ENCODE assay signal across 12 cellular contexts in the genomic region with DNA sequence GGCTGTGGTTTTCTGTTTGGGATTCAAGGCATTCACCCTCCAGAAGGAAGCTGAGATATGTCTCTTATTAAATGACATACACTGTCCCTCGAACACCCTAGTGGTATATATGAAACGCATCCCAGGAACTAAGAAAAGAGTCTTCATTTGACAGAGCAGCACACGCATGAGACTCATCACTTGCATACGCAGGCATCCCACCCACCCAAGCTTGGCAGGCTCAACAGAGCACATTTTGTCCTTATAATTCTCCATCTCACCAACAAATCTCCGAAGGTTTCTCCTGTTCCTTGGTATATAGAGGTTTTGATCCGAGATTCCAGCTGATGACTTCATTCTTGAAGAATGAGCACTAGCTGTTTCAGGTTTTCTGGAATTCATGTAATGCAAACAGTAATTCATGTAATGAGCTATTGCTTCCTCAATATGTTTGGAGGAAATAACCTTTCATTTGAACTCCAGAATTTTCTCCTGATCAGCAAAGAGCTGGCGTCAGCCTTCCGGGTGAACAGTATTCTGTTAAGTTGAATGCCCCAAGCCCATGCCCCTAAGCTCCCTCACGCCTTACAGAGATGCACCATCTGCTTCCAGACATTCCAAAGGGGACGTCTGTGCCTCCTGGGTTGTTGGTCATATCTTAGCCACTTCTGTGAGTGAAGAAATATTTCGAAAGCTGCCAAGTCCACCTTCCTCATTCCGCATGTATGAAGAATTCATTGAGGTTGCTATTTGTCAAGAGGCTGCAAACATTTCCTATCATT.
A peak's percentile ranks its signal among the peaks of the same experiment; 100 is the strongest.
DNase-seq lines count a peak whose midpoint lies in the region; ATAC-seq and TF ChIP-seq lines count a peak whose summit lies in the region.
"Had no signal": no experiment of that assay in that cellular context is flagged by ENCODE, and none has a peak within 500 bp of the region (broad histone marks: within the 10 kb centered on the region; RNA-seq: fewer than 3 reads in every experiment).

No MANE protein-coding gene starts in this region.

- H3K27ac Mint-ChIP-seq in Calu3 (ENCODE audit: unreplicated experiment) = peak overlapping the region; percentile 62
- H3K27ac Mint-ChIP-seq: T-helper 2 cell treated with Interferon-gamma antibody and Interleukin-4, amounts not matched to agents 5 μg/mL and 100 μg/mL, for 36 hours had no signal

- peaks cover 10% of the 10 kb centered on the region for H3K4me1 Mint-ChIP-seq in Calu3 (ENCODE audit: low read depth, unreplicated experiment)

- H3K4me1 ChIP-seq in PC-3 (ENCODE audit: insufficient read depth, low read length) = no peaks in the 10 kb centered on the region
- H3K4me1 ChIP-seq: colonic mucosa had no signal

- no peak overlapping the region for H3K4me3 ChIP-seq in PC-3 (ENCODE audit: low read length)
- H3K4me3 ChIP-seq: colonic mucosa had no signal

- DNase-seq in Calu3 (peak; percentile 52), PC-3 (peak; percentile 35), epithelial cell of prostate (ENCODE audit: low read depth, low spot score) (peak; percentile 53), non-pigmented ciliary epithelial cell (ENCODE audit: low read depth) (peak; percentile 96)
- DNase-seq in stimulated activated CD8-positive, alpha-beta memory T cell treated with anti-CD3 and anti-CD28 coated beads, Interleukin-4, amount 100 ng/mL, for 48 hours = no peak
- no peak for DNase-seq in stimulated activated CD4-positive, alpha-beta T cell treated with anti-CD3 and anti-CD28 coated beads, Interleukin-4, amount 100 ng/mL, for 24 hours
- DNase-seq in stimulated activated CD4-positive, alpha-beta T cell treated with anti-CD3 and anti-CD28 coated beads, Interleukin-2, amount 100 ng/mL, for 24 hours = no peak
- DNase-seq: colonic mucosa, Karpas-422, NCI-H69 had no signal

- H4K20me1 ChIP-seq in PC-3 (ENCODE audit: low read length) = no peaks in the 10 kb centered on the region

- peaks cover 8% of the 10 kb centered on the region for H3K9me3 Mint-ChIP-seq in Calu3 (ENCODE audit: low read depth, unreplicated experiment)
- H3K9me3 Mint-ChIP-seq: T-helper 2 cell treated with Interferon-gamma antibody and Interleukin-4, amounts not matched to agents 5 μg/mL and 100 μg/mL, for 36 hours had no signal

- no TSS peak for BruUV-seq in Calu3 (replicated peaks; lab: Mats Ljungman, UMichigan)
- no TSS peak for BruUV-seq in PC-3 (replicated peaks; lab: Mats Ljungman, UMichigan)

- peaks cover 16% of the 10 kb centered on the region; the same call in 1 of the 2 replicates for H3K27me3 ChIP-seq in PC-3 (ENCODE audit: low read length)
- H3K27me3 ChIP-seq: colonic mucosa had no signal

- ATAC-seq in PC-3 = no peak
- no peak for ATAC-seq in GM19452 (IDR thresholded peaks at IDR 0.05; ENCODE audit: unreplicated experiment)

- H3K9me3 ChIP-seq in PC-3 (ENCODE audit: low read length) = no peaks in the 10 kb centered on the region
- H3K9me3 ChIP-seq: colonic mucosa had no signal

- no peaks in the 10 kb centered on the region for H3K36me3 ChIP-seq in PC-3 (ENCODE audit: low read depth, low read length)
- H3K36me3 ChIP-seq: colonic mucosa had no signal

- H3K27me3 Mint-ChIP-seq in Calu3 (ENCODE audit: unreplicated experiment) = no peaks in the 10 kb centered on the region

- H2AFZ ChIP-seq in PC-3 (ENCODE audit: low read length) = no peak overlapping the region

- no peaks in the 10 kb centered on the region for H3K9me2 ChIP-seq in PC-3 (replicated peaks; ENCODE audit: low read length)

- intact Hi-C loops in Calu3 (cut with micrococcal nuclease; ENCODE audit: unreplicated experiment) = no loop called here
- intact Hi-C loops in PC-3 (cut with micrococcal nuclease) = no loop called here

- H3K27ac ChIP-seq in PC-3 (ENCODE audit: low read length) (no peak overlapping the region), epithelial cell of prostate (peak overlapping the region; percentile 85)
- H3K27ac ChIP-seq: colonic mucosa had no signal

- peak overlapping the region; percentile 17 for H3K4me3 Mint-ChIP-seq in Calu3 (ENCODE audit: low read depth, unreplicated experiment)
- H3K4me3 Mint-ChIP-seq: T-helper 2 cell treated with Interferon-gamma antibody and Interleukin-4, amounts not matched to agents 5 μg/mL and 100 μg/mL, for 36 hours had no signal

- H3K36me3 Mint-ChIP-seq in Calu3 (ENCODE audit: insufficient read depth, unreplicated experiment) = no peaks in the 10 kb centered on the region

- H3F3A ChIP-seq in PC-3 (ENCODE audit: low read length, unreplicated experiment) = no peaks in the 10 kb centered on the region

- POLR2A ChIA-PET in PC-3 (lab: Charles Lee; ENCODE audit: unreplicated experiment) = no interaction called here

- H3K79me2 ChIP-seq in PC-3 (ENCODE audit: low read length) = no peaks in the 10 kb centered on the region

- CTCF ChIA-PET in Calu3 (lab: Charles Lee) = interaction anchor here (0.7 to 0.9 kb wide), 2 partner anchors 1193 to 1246 kb away, joined by 3 read pairs; a partner anchor contains a TSS
- CTCF ChIA-PET in PC-3 (lab: Charles Lee) = no interaction called here

- peak overlapping the region; percentile 31; the same call in 1 of the 2 replicates for H3K4me2 ChIP-seq in PC-3 (ENCODE audit: low read length)

- TF ChIP-seq CTCF in Calu3 (IDR thresholded peaks at IDR 0.05; ENCODE audit: unreplicated experiment) (no peak), PC-3 (conservative IDR thresholded peaks at IDR 0.05; ENCODE audit: low read depth, low read length) (no peak)

- H3K9ac ChIP-seq in PC-3 (ENCODE audit: low read length) = no peak overlapping the region

Comparison
In these comparisons a context has a peak if more than half of its experiments do, and no peak if none do; other contexts are left out.
1. DNase-seq: peak in Calu3 (single experiment), PC-3 (single experiment), epithelial cell of prostate (single experiment) and non-pigmented ciliary epithelial cell (single experiment); none in stimulated activated CD8-positive, alpha-beta memory T cell treated with anti-CD3 and anti-CD28 coated beads, Interleukin-4, amount 100 ng/mL, for 48 hours (single experiment), stimulated activated CD4-positive, alpha-beta T cell treated with anti-CD3 and anti-CD28 coated beads, Interleukin-4, amount 100 ng/mL, for 24 hours (single experiment) and stimulated activated CD4-positive, alpha-beta T cell treated with anti-CD3 and anti-CD28 coated beads, Interleukin-2, amount 100 ng/mL, for 24 hours (0 of 2).